17 cellular contexts compared by ENCODE assay signal in genomic region chr6:108618623-108619152, GRCh38. TPM values are rescaled to one million over a fixed set of nuclear protein-coding genes. Genes with fewer than 3 reads are reported as not detected.
DNase-seq lines count a peak whose midpoint lies in the region; ATAC-seq and TF ChIP-seq lines count a peak whose summit lies in the region.
"Had no signal": no experiment of that assay in that cellular context is flagged by ENCODE, and none has a peak within 500 bp of the region (broad histone marks: within the 10 kb centered on the region; RNA-seq: fewer than 3 reads in every experiment).

No MANE protein-coding gene starts in this region.

- H3K36me3 ChIP-seq in HUES48 (ENCODE audit: control insufficient read depth, insufficient read depth, low read length) = no peaks in the 10 kb centered on the region
- H3K36me3 ChIP-seq: SJSA1 had no signal

- peaks cover 11% of the 10 kb centered on the region for H3K4me1 ChIP-seq in HUES48 (ENCODE audit: control insufficient read depth, insufficient read depth, low read length)

- H3K27ac ChIP-seq in HUES48 (ENCODE audit: low read depth, low read length) = no peak overlapping the region
- H3K27ac ChIP-seq: SJSA1 had no signal

- DNase-seq in GM12865 (ENCODE audit: low read depth) (peak; percentile 53), endothelial cell (ENCODE audit: low spot score) (no peak), activated gamma-delta T cell treated with Interleukin-2 at 50 U/mL for 16 hours (no peak), NCI-H524 (lab: John Stamatoyannopoulos, UW) (no peak)
- DNase-seq in stimulated activated effector memory CD8-positive, alpha-beta T cell treated with anti-CD3 and anti-CD28 coated beads, Interleukin-12 subunit alpha, Interleukin-12 subunit beta, amount 100 ng/mL, for 72 hours (ENCODE audit: low spot score in 2 of 2) = no peak
- DNase-seq: activated CD4-positive, alpha-beta memory T cell treated with anti-CD3 and anti-CD28 coated beads for 36 hours; anterior cingulate cortex; C1 segment of cervical spinal cord; left ventricle myocardium superior; naive thymus-derived CD4-positive, alpha-beta T cell; NCI-H1092; retina; stimulated activated CD4-positive, alpha-beta T cell treated with anti-CD3 and anti-CD28 coated beads, Interleukin-2, amount 100 ng/mL, for 24 hours had no signal

- peaks cover 4% of the 10 kb centered on the region for H3K27me3 Mint-ChIP-seq in endothelial cell (ENCODE audit: unreplicated experiment)
- H3K27me3 Mint-ChIP-seq: activated CD4-positive, alpha-beta memory T cell treated with anti-CD3 and anti-CD28 coated beads for 36 hours had no signal

- H3K9ac ChIP-seq in HUES48 (ENCODE audit: low read depth, low read length) = peak overlapping the region; percentile 21; the same call in 1 of the 2 replicates

- peak overlapping the region; percentile 84 for H3K27ac Mint-ChIP-seq in endothelial cell (ENCODE audit: unreplicated experiment)
- peak overlapping the region; percentile 46 for H3K27ac Mint-ChIP-seq in stimulated activated effector memory CD8-positive, alpha-beta T cell treated with anti-CD3 and anti-CD28 coated beads, Interleukin-12 subunit alpha, Interleukin-12 subunit beta, amount 100 ng/mL, for 72 hours
- H3K27ac Mint-ChIP-seq: activated CD4-positive, alpha-beta memory T cell treated with anti-CD3 and anti-CD28 coated beads for 36 hours; activated T-helper 2 cell treated with anti-CD3 and anti-CD28 coated beads, Interferon-gamma antibody, Interleukin-2, Interleukin-4, amounts not matched to agents 10 μg/mL and 5 μg/mL and 100 μg/mL, durations not matched to agents 14 hours and 24 hours and 36 hours had no signal

- no peaks in the 10 kb centered on the region for H3K27me3 ChIP-seq in HUES48 (ENCODE audit: control insufficient read depth, insufficient read depth, low read length)
- H3K27me3 ChIP-seq: SJSA1 had no signal

- ATAC-seq in stimulated activated effector memory CD8-positive, alpha-beta T cell treated with anti-CD3 and anti-CD28 coated beads, Interleukin-12 subunit alpha, Interleukin-12 subunit beta, amount 100 ng/mL, for 72 hours = peak; percentile 56
- ATAC-seq in HG03457 (IDR thresholded peaks at IDR 0.05; ENCODE audit: unreplicated experiment) = no peak
- ATAC-seq: left ventricle myocardium superior; naive thymus-derived CD4-positive, alpha-beta T cell had no signal

- H3K9me3 Mint-ChIP-seq in endothelial cell (ENCODE audit: unreplicated experiment) = no peaks in the 10 kb centered on the region
- H3K9me3 Mint-ChIP-seq in stimulated activated effector memory CD8-positive, alpha-beta T cell treated with anti-CD3 and anti-CD28 coated beads, Interleukin-12 subunit alpha, Interleukin-12 subunit beta, amount 100 ng/mL, for 72 hours = peaks cover under 1% of the 10 kb centered on the region
- H3K9me3 Mint-ChIP-seq: activated CD4-positive, alpha-beta memory T cell treated with anti-CD3 and anti-CD28 coated beads for 36 hours had no signal

- peaks cover 4% of the 10 kb centered on the region for H3K36me3 Mint-ChIP-seq in endothelial cell (ENCODE audit: low read depth, unreplicated experiment)
- peaks cover 6% of the 10 kb centered on the region for H3K36me3 Mint-ChIP-seq in stimulated activated effector memory CD8-positive, alpha-beta T cell treated with anti-CD3 and anti-CD28 coated beads, Interleukin-12 subunit alpha, Interleukin-12 subunit beta, amount 100 ng/mL, for 72 hours
- H3K36me3 Mint-ChIP-seq: activated CD4-positive, alpha-beta memory T cell treated with anti-CD3 and anti-CD28 coated beads for 36 hours had no signal

- H3K9me3 ChIP-seq in HUES48 (ENCODE audit: control insufficient read depth, insufficient read depth, low read length) = no peaks in the 10 kb centered on the region
- H3K9me3 ChIP-seq: SJSA1 had no signal

- H3K4me3 Mint-ChIP-seq in endothelial cell (ENCODE audit: unreplicated experiment) = no peak overlapping the region
- no peak overlapping the region for H3K4me3 Mint-ChIP-seq in stimulated activated effector memory CD8-positive, alpha-beta T cell treated with anti-CD3 and anti-CD28 coated beads, Interleukin-12 subunit alpha, Interleukin-12 subunit beta, amount 100 ng/mL, for 72 hours
- H3K4me3 Mint-ChIP-seq: activated CD4-positive, alpha-beta memory T cell treated with anti-CD3 and anti-CD28 coated beads for 36 hours had no signal

- TF ChIP-seq CTCF in GM12865 (IDR thresholded peaks at IDR 0.05; ENCODE audit: insufficient read depth, low read depth, low read length, missing control alignments) = no peak
- no peak for TF ChIP-seq CTCF in endothelial cell (IDR thresholded peaks at IDR 0.05; ENCODE audit: unreplicated experiment)

- H3K4me1 Mint-ChIP-seq in endothelial cell (ENCODE audit: unreplicated experiment) = peaks cover 51% of the 10 kb centered on the region
- H3K4me1 Mint-ChIP-seq in stimulated activated effector memory CD8-positive, alpha-beta T cell treated with anti-CD3 and anti-CD28 coated beads, Interleukin-12 subunit alpha, Interleukin-12 subunit beta, amount 100 ng/mL, for 72 hours = peaks cover 71% of the 10 kb centered on the region

- H3K4me3 ChIP-seq in GM12865 (ENCODE audit: low read depth, low read length) (no peak overlapping the region), HUES48 (ENCODE audit: low read depth, low read length) (no peak overlapping the region)
- H3K4me3 ChIP-seq: SJSA1 had no signal

RNA-seq across cellular contexts. Expression of gene FOXO3, which starts 58.0 kb away (rescaled TPM):
- 34.6 TPM for total RNA-seq in endothelial cell (ENCODE audit: unreplicated experiment)
